27 cellular contexts compared by ENCODE assay signal in the genomic region with DNA sequence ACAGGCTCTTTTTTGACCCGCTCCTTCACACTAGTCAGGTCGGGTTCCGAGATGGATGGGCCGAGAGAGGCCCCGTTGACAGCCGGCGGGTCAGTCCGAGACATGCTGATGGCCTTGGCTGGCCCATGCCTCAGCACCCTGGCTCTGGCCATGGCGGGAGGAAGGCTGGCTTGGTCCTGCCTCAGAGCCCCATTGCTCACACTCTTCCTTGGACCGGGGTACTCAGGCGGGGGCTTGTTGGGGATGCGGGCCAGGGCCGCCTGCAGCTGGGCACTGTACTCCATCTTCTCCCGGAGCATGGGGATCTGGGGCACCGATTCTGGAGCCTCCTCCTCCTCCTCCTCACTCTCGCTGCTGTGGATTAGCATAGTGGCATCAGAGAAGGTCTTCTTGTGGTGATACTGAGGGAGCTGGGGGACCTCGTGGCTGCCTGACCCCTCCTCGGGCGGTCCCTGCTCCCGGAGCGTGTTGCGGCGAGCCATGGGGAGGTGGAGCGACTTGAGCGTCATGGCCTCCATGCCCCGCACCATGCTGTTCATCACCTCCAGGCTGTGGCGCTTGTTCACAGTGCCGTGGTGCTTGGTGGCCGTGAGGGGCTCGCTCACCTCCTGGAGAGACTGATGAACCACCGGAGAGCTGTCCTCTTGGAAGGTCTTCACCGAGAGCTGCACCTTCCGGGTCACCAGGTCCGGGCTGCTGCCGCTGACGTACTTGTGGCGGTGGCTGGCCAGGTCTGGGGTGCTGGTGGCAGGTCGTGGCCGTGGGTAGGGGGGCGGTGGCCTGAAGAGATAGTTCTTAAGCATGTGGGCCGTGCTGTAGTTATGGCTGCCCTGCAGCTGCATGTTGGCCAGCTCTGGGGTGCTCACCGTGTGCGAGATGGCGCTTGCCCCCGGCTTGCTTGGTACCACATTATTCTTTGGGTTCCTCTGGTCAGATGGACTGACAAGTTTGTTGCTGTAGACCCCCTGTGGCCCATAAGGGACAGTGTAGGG.
"Had no signal": no experiment of that assay in that cellular context is flagged by ENCODE, and none has a peak within 500 bp of the region (broad histone marks: within the 10 kb centered on the region; RNA-seq: fewer than 3 reads in every experiment).

No MANE protein-coding gene starts in this region.

- ATAC-seq: activated naive CD8-positive, alpha-beta T cell treated with anti-CD3 and anti-CD28 coated beads, Interleukin-2, amount 50 U/mL, for 24 hours; left lung; naive thymus-derived CD4-positive, alpha-beta T cell; psoas muscle had no signal

- H3K27me3 ChIP-seq: heart left ventricle, left lung, spleen, suprapubic skin, tibial artery had no signal

- H3K4me3 ChIP-seq: heart left ventricle, left lung, lung, psoas muscle, spleen, suprapubic skin, tibial artery had no signal

- H3K27ac ChIP-seq: heart left ventricle, left lung, parathyroid adenoma, psoas muscle, spleen, suprapubic skin, tibial artery had no signal

- H3K9me3 ChIP-seq: heart left ventricle, left lung, psoas muscle, spleen, suprapubic skin, tibial artery had no signal

- H3K4me1 ChIP-seq: heart left ventricle, left lung, parathyroid adenoma, psoas muscle, spleen, suprapubic skin had no signal

- H3K79me2 ChIP-seq: parathyroid adenoma had no signal

- H3K9ac ChIP-seq: parathyroid adenoma had no signal

- FAIRE-seq: colon, endometrium had no signal

- H2AFZ ChIP-seq: parathyroid adenoma had no signal

- DNase-seq: activated CD4-positive, alpha-beta memory T cell treated with anti-CD3 and anti-CD28 coated beads, Interleukin-2, amount 10 ng/mL, durations not matched to agents 7 days and 5 days; activated CD4-positive, alpha-beta T cell treated with anti-CD3 and anti-CD28 coated beads for 1 hour; activated CD4-positive, alpha-beta T cell treated with anti-CD3 and anti-CD28 coated beads, Interleukin-2, amount 10 ng/mL, durations not matched to agents 7 days and 5 days; activated CD8-positive, alpha-beta memory T cell treated with anti-CD3 and anti-CD28 coated beads, Interleukin-2, amount 50 U/mL, for 48 hours; activated gamma-delta T cell treated with Interleukin-2 at 50 U/mL for 16 hours; activated naive CD8-positive, alpha-beta T cell treated with anti-CD3 and anti-CD28 coated beads, Interleukin-2, amount 50 U/mL, for 24 hours; activated T-cell treated with anti-CD3 and anti-CD28 coated beads, Interleukin-2, amount 50 U/mL, for 24 hours; amygdala; dermis blood vessel endothelial cell; effector CD4-positive, alpha-beta T cell; heart left ventricle; hypothalamus; immature natural killer cell; kidney glomerular epithelial cell; left lung; naive thymus-derived CD4-positive, alpha-beta T cell; occipital lobe; psoas muscle; spleen; stimulated activated naive CD4-positive, alpha-beta T cell; T-helper 2 cell; tibial artery had no signal
